22 cellular contexts compared by ENCODE assay signal in genomic region chr11:19834761-19835160, GRCh38.
DNase-seq lines count a peak whose midpoint lies in the region; ATAC-seq, FAIRE-seq and TF ChIP-seq lines count a peak whose summit lies in the region.
"Had no signal": no experiment of that assay in that cellular context is flagged by ENCODE, and none has a peak within 500 bp of the region (broad histone marks: within the 10 kb centered on the region; RNA-seq: fewer than 3 reads in every experiment).

No MANE protein-coding gene starts in this region.

- H3K14ac ChIP-seq in trophoblast cell (ENCODE audit: low read length) = no peak overlapping the region

- H3K9ac ChIP-seq in astrocyte (ENCODE audit: low read length) = no peak overlapping the region
- no peak overlapping the region for H3K9ac ChIP-seq in trophoblast cell (ENCODE audit: low read length)
- H3K9ac ChIP-seq: BLaER1, GM23248 had no signal

- H2BK120ac ChIP-seq in trophoblast cell (ENCODE audit: insufficient read depth, low read length, poor library complexity) = no peak overlapping the region

- H4K8ac ChIP-seq in trophoblast cell (ENCODE audit: low read depth, low read length) = no peak overlapping the region

- H3K36me3 ChIP-seq in astrocyte (ENCODE audit: insufficient read depth, low read length) = peaks cover 2% of the 10 kb centered on the region
- peaks cover 1 to 6% of the 10 kb centered on the region in 2 experiments for H3K36me3 ChIP-seq in trophoblast cell (ENCODE audit: control insufficient read depth in 1 of 2, insufficient read depth in 2 of 2, low read length in 2 of 2)
- H3K36me3 ChIP-seq: BLaER1 had no signal

- no peak overlapping the region for H3K27ac Mint-ChIP-seq in astrocyte (ENCODE audit: unreplicated experiment)
- H3K27ac Mint-ChIP-seq: B cell; CD4-positive, CD25-positive, alpha-beta regulatory T cell; CD8-positive, alpha-beta T cell had no signal

- peaks cover 5% of the 10 kb centered on the region for H4K20me1 ChIP-seq in astrocyte (ENCODE audit: insufficient read depth, low read length)
- H4K20me1 ChIP-seq: BLaER1 had no signal

- no peaks in the 10 kb centered on the region for H3K9me3 ChIP-seq in astrocyte (ENCODE audit: insufficient read depth, low read depth, low read length)
- H3K9me3 ChIP-seq in trophoblast cell (ENCODE audit: insufficient read depth, low read depth, low read length) = peaks cover 3% of the 10 kb centered on the region

- no peak overlapping the region for H3K23ac ChIP-seq in trophoblast cell (ENCODE audit: low read length)

- no peaks in the 10 kb centered on the region for H3K4me1 ChIP-seq in astrocyte (ENCODE audit: insufficient read depth, low read length)
- no peaks in the 10 kb centered on the region for H3K4me1 ChIP-seq in trophoblast cell (ENCODE audit: control insufficient read depth in 1 of 2, insufficient read depth in 2 of 2, low read length in 2 of 2)

- no peak overlapping the region for H2BK5ac ChIP-seq in trophoblast cell (ENCODE audit: low read depth, low read length, poor library complexity)

- peaks cover 6% of the 10 kb centered on the region for H3K9me3 Mint-ChIP-seq in astrocyte (ENCODE audit: unreplicated experiment)

- peaks cover 15% of the 10 kb centered on the region for H3K36me3 Mint-ChIP-seq in astrocyte (ENCODE audit: low read depth, unreplicated experiment)
- H3K36me3 Mint-ChIP-seq: CD4-positive, CD25-positive, alpha-beta regulatory T cell; CD8-positive, alpha-beta T cell had no signal

- H3K27me3 ChIP-seq in astrocyte (ENCODE audit: insufficient read depth, low read length) = no peaks in the 10 kb centered on the region
- H3K27me3 ChIP-seq in trophoblast cell (ENCODE audit: insufficient read depth, low read length) = no peaks in the 10 kb centered on the region
- H3K27me3 ChIP-seq: BLaER1 had no signal

- H3K4me3 ChIP-seq in astrocyte (ENCODE audit: insufficient read depth, low read depth, low read length) = no peak overlapping the region
- H3K4me3 ChIP-seq in epithelial cell of esophagus (ENCODE audit: low read length) = no peak overlapping the region
- no peak overlapping the region for H3K4me3 ChIP-seq in trophoblast cell (ENCODE audit: low read depth, low read length)
- H3K4me3 ChIP-seq: BLaER1, GM12878, GM23248 had no signal

- DNase-seq in astrocyte (ENCODE audit: low read depth) = no peak
- peak; percentile 4 for DNase-seq in epithelial cell of esophagus (ENCODE audit: low read depth)
- DNase-seq in trophoblast cell = peak; percentile 40 to 88
- no peak for DNase-seq in AG08395 (ENCODE audit: low spot score)
- DNase-seq: CD4-positive, CD25-positive, alpha-beta regulatory T cell; CD8-positive, alpha-beta T cell; DMS 273 treated with DMSO at 0.1 percent for 48 hours; DMS79; EL; GDM1; GM23248; H7; HCEC 1CT had no signal

- H3K18ac ChIP-seq in trophoblast cell (ENCODE audit: low read length) = no peak overlapping the region

- ATAC-seq in GM21447 (IDR thresholded peaks at IDR 0.05; ENCODE audit: unreplicated experiment) (no peak), HG03469 (IDR thresholded peaks at IDR 0.05; ENCODE audit: unreplicated experiment) (no peak)
- ATAC-seq: CD8-positive, alpha-beta T cell; GM12878 had no signal

- H3K79me2 ChIP-seq in astrocyte (ENCODE audit: insufficient read depth, low read length) = no peaks in the 10 kb centered on the region
- H3K79me2 ChIP-seq in trophoblast cell (ENCODE audit: control insufficient read depth, insufficient read depth, low read length, poor library complexity) = no peaks in the 10 kb centered on the region

- no peak overlapping the region for H3K4ac ChIP-seq in trophoblast cell (ENCODE audit: low read depth, low read length)

- no peak overlapping the region for H3K27ac ChIP-seq in astrocyte (ENCODE audit: low read depth, low read length)
- H3K27ac ChIP-seq in trophoblast cell (ENCODE audit: low read depth, low read length) = no peak overlapping the region
- H3K27ac ChIP-seq: BLaER1, C4-2B, GM23248 had no signal

- no peak overlapping the region for H2BK12ac ChIP-seq in trophoblast cell (ENCODE audit: low read length)

- TF ChIP-seq CTCF in astrocyte (IDR thresholded peaks at IDR 0.05; ENCODE audit: insufficient read depth, low read depth, low read length) = no peak
- no peak for TF ChIP-seq CTCF in epithelial cell of esophagus (IDR thresholded peaks at IDR 0.05; ENCODE audit: insufficient read depth, low read depth, low read length, missing control alignments)

- H2AFZ ChIP-seq in astrocyte (ENCODE audit: low read depth, low read length) (no peak overlapping the region), trophoblast cell (ENCODE audit: insufficient read depth, low read length, poor library complexity) (no peak overlapping the region)
- H2AFZ ChIP-seq: GM23248 had no signal

- no peak overlapping the region for H2AK5ac ChIP-seq in trophoblast cell (ENCODE audit: low read length)

- H3K4me3 Mint-ChIP-seq in astrocyte (ENCODE audit: unreplicated experiment) = no peak overlapping the region
- H3K4me3 Mint-ChIP-seq: B cell; CD4-positive, CD25-positive, alpha-beta regulatory T cell; CD8-positive, alpha-beta T cell had no signal

- no peak overlapping the region for H3K4me2 ChIP-seq in astrocyte (ENCODE audit: low read length)
- H3K4me2 ChIP-seq in trophoblast cell (ENCODE audit: low read length) = no peak overlapping the region
- H3K4me2 ChIP-seq: BLaER1 had no signal

- H3K79me1 ChIP-seq in trophoblast cell (ENCODE audit: low read length) = no peaks in the 10 kb centered on the region

- FAIRE-seq in astrocyte (lab: Jason Lieb, UNC) = peak; percentile 55
- FAIRE-seq: D721Med, GM12878, GM18507, H1 had no signal

- H4K12ac ChIP-seq in trophoblast cell (ENCODE audit: low read depth, low read length) = no peak overlapping the region

- H4K91ac ChIP-seq in trophoblast cell (ENCODE audit: low read depth, low read length) = no peak overlapping the region

- H3K4me1 Mint-ChIP-seq in astrocyte (ENCODE audit: low read depth, unreplicated experiment) = no peaks in the 10 kb centered on the region
- H3K4me1 Mint-ChIP-seq: B cell; CD4-positive, CD25-positive, alpha-beta regulatory T cell had no signal

- no peaks in the 10 kb centered on the region for H3K27me3 Mint-ChIP-seq in astrocyte (ENCODE audit: low read depth, unreplicated experiment)
- H3K27me3 Mint-ChIP-seq: B cell; CD4-positive, CD25-positive, alpha-beta regulatory T cell had no signal

Comparison
In these comparisons a context has a peak if more than half of its experiments do, and no peak if none do; other contexts are left out.
1. DNase-seq: peak in epithelial cell of esophagus (single experiment) and trophoblast cell (2 of 2); none in astrocyte (single experiment) and AG08395 (single experiment).